Comparison of ENCODE assay signal across 8 cellular contexts in the genomic region with DNA sequence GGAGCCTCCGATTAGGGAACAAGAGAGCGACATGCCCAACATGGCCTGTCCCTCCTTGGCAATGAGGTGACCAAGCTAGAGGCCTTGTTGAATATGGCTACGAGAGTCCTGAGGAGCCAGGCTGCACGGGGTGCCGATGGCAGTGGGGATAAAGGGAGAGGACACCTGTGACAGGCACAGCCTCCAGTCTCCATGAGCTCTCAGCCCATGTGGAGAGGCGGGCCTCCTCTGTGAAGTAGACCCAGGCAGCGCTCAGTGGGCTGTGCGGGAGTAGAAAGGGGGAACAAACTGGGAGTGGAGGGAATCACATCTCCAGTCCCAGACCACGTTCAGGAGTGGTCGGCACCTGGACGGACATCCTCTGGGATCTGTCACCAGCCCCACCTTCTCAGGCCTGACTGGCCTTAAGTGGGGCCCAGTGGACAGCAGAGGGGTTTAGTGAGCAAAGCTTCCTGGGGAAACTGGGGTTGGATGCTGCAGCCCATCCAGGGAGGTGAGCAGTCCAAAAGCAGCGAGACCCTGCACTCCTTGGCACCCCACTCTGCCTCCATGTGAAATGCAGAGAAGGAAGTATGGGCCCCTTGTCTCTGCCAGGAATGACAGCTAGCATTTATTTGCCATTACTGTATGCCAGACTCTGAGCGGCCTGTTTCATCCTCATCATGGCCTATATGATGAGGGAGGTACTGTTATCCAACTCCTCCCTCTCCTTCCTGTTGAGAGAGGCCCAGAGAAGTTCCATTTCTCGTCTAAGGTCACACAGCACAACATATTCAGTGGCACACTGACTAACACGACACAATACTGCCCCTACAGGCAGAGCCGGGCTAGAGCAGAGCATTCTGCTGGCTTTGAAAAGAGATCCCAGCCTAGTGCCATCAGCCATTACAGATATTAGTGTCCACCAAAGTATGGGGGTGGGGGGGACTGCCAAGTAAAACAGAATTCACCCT. TPM values are rescaled to one million over a fixed set of nuclear protein-coding genes. Genes with fewer than 3 reads are reported as not detected.
A peak's percentile ranks its signal among the peaks of the same experiment; 100 is the strongest.
DNase-seq lines count a peak whose midpoint lies in the region; TF ChIP-seq lines count a peak whose summit lies in the region.

No MANE protein-coding gene starts in this region.

- no peak overlapping the region for H3K4me2 ChIP-seq in trophoblast cell (ENCODE audit: low read length)

- WGBS in trophoblast cell (ENCODE audit: extremely low coverage, insufficient coverage, insufficient read length), result no CpG with 5 or more reads among the region's 16 CpGs
- WGBS in urinary bladder, result 49% methylated on average over 16 of the region's 16 CpGs

- H3K14ac ChIP-seq in trophoblast cell (ENCODE audit: low read length), result no peak overlapping the region

- H2BK5ac ChIP-seq in trophoblast cell (ENCODE audit: low read depth, low read length, poor library complexity), result no peak overlapping the region

- H3K27ac ChIP-seq in HL-60 (replicated peaks), result no peak overlapping the region
- no peak overlapping the region for H3K27ac ChIP-seq in trophoblast cell (ENCODE audit: low read depth, low read length)
- H3K27ac ChIP-seq in urinary bladder (ENCODE audit: low read depth), result peak overlapping the region; percentile 39

- H3K79me1 ChIP-seq in trophoblast cell (ENCODE audit: low read length), result peaks cover 10% of the 10 kb centered on the region

- H3K27me3 ChIP-seq in HL-60 (ENCODE audit: insufficient read depth, poor library complexity, severe bottlenecking) (no peaks in the 10 kb centered on the region), trophoblast cell (ENCODE audit: insufficient read depth, low read length) (no peaks in the 10 kb centered on the region)

- peak overlapping the region; percentile 35 for H2BK120ac ChIP-seq in trophoblast cell (ENCODE audit: insufficient read depth, low read length, poor library complexity)

- H3K4me3 ChIP-seq in HL-60 (replicated peaks; ENCODE audit: insufficient read depth, low read length), result no peak overlapping the region
- H3K4me3 ChIP-seq in trophoblast cell (ENCODE audit: low read depth, low read length), result no peak overlapping the region
- H3K4me3 ChIP-seq in urinary bladder (ENCODE audit: low read depth, low read length), result no peak overlapping the region

- peak overlapping the region; percentile 8 for H2AK5ac ChIP-seq in trophoblast cell (ENCODE audit: low read length)

- H3K4me1 ChIP-seq in trophoblast cell (ENCODE audit: control insufficient read depth in 1 of 2, insufficient read depth in 2 of 2, low read length in 2 of 2), result peaks cover 10 to 13% of the 10 kb centered on the region in 2 experiments
- H3K4me1 ChIP-seq in urinary bladder (ENCODE audit: insufficient read depth), result peaks cover 2% of the 10 kb centered on the region

- H3K23ac ChIP-seq in trophoblast cell (ENCODE audit: low read length), result no peak overlapping the region

- peak; percentile 94 for TF ChIP-seq CTCF in HL-60 (IDR thresholded peaks at IDR 0.05; ENCODE audit: insufficient read depth, low read length)

- peaks cover 2% of the 10 kb centered on the region for H3K79me2 ChIP-seq in trophoblast cell (ENCODE audit: control insufficient read depth, insufficient read depth, low read length, poor library complexity)

- no peak overlapping the region for H4K8ac ChIP-seq in trophoblast cell (ENCODE audit: low read depth, low read length)

- H3K9me3 ChIP-seq in trophoblast cell (ENCODE audit: insufficient read depth, low read depth, low read length), result no peaks in the 10 kb centered on the region

- H4K12ac ChIP-seq in trophoblast cell (ENCODE audit: low read depth, low read length), result no peak overlapping the region

- peak overlapping the region; percentile 20 for H4K91ac ChIP-seq in trophoblast cell (ENCODE audit: low read depth, low read length)

- H2BK12ac ChIP-seq in trophoblast cell (ENCODE audit: low read length), result peak overlapping the region; percentile 33

- no peak overlapping the region for H3K18ac ChIP-seq in trophoblast cell (ENCODE audit: low read length)

- H3K4ac ChIP-seq in trophoblast cell (ENCODE audit: low read depth, low read length), result no peak overlapping the region

- intact Hi-C loops in head of caudate nucleus (cut with DNase I), result loop anchor here (2.0 kb wide), 1 partner anchor 67 kb away; no protein-coding TSS in a partner anchor

- H3K9ac ChIP-seq in trophoblast cell (ENCODE audit: low read length), result no peak overlapping the region

- no peak overlapping the region for H2AFZ ChIP-seq in trophoblast cell (ENCODE audit: insufficient read depth, low read length, poor library complexity)

- H3K36me3 ChIP-seq in trophoblast cell (ENCODE audit: control insufficient read depth in 1 of 2, insufficient read depth in 2 of 2, low read length in 2 of 2) (no peaks in the 10 kb centered on the region), urinary bladder (ENCODE audit: insufficient read depth) (no peaks in the 10 kb centered on the region)

- DNase-seq in Daoy (ENCODE audit: low read depth) (peak; percentile 79), HL-60 (ENCODE audit: low read depth in 1 of 2, low spot score in 1 of 2) (peak; percentile 37 to 68), RPMI8226 (peak; percentile 74), head of caudate nucleus (peak; percentile 27 to 82 (median 66)), trophoblast cell (peak; percentile 48 to 85), C1 segment of cervical spinal cord (lab: John Stamatoyannopoulos, UW) (no peak)
- DNase-seq in activated gamma-delta T cell treated with anti-CD3 and anti-CD28 coated beads, Interleukin-2, amount 50 U/mL, for 16 hours (ENCODE audit: low read depth), result peak; percentile 30

RNA-seq across cellular contexts. Expression of gene TMEM92, which starts 4.5 kb away (rescaled TPM):
- total RNA-seq in Daoy (2014; rRNA removed; shearing (Covaris generic)), result 1.7 and 6.7 TPM in 2 replicates
- polyA plus RNA-seq in trophoblast cell (2013), result 15.5 and 15.6 TPM in 2 replicates
- 1.0 TPM for total RNA-seq in urinary bladder
- 2.5 TPM for polyA plus RNA-seq in urinary bladder

Comparison
In these comparisons a context has a peak if more than half of its experiments do, and no peak if none do; other contexts are left out.
1. DNase-seq: peak in Daoy (single experiment), HL-60 (2 of 2), RPMI8226 (single experiment), activated gamma-delta T cell treated with anti-CD3 and anti-CD28 coated beads, Interleukin-2, amount 50 U/mL, for 16 hours (single experiment), head of caudate nucleus (42 of 42) and trophoblast cell (2 of 2); none in C1 segment of cervical spinal cord (0 of 14).